Comparison of ENCODE assay signal across 19 cellular contexts in the genomic region with DNA sequence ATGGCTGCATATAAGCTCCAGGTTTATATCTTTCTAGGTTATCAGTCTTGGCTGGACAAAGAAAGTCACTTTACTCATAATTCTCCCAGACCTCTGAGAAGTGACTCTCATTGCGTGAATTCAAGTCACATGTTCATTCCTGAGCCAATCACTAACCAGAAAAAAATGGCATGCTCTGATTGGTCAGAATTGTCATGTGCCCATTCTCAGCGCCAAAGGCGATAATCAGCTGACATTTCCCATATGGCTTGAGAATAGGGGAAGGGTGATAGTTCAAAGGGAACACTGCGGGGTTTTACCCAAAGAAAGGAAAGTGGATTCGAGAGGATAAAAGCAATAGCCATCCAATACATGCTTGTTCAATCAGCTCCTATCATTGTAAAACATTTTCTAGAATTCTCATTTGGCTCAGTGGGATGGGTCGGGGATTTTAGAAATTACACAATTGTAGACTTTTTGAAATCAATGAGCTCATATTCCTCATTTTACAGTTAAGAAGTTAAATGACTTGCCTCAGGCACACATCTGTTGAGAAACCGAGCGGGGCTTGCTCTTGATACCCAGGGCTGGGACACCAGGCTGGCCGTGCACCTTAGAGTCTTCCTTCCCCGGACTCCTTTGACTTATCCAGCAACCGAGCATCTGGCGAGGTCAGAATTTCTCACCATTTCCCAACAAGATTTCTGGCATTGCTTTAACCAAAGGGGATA.
A peak's percentile ranks its signal among the peaks of the same experiment; 100 is the strongest.
DNase-seq lines count a peak whose midpoint lies in the region; ATAC-seq, FAIRE-seq and TF ChIP-seq lines count a peak whose summit lies in the region.
"Had no signal": no experiment of that assay in that cellular context is flagged by ENCODE, and none has a peak within 500 bp of the region (broad histone marks: within the 10 kb centered on the region; RNA-seq: fewer than 3 reads in every experiment).

No MANE protein-coding gene starts in this region.

- H2AFZ ChIP-seq in K562 (ENCODE audit: low read depth, low read length) = no peak overlapping the region; the same call in 1 of the 2 replicates
- no peak overlapping the region for H2AFZ ChIP-seq in keratinocyte (ENCODE audit: control insufficient read depth, low read length)

- H3K27ac Mint-ChIP-seq in stimulated activated naive CD8-positive, alpha-beta T cell treated with anti-CD3 and anti-CD28 coated beads, Interleukin-15, amount 100 ng/mL, for 72 hours = no peak overlapping the region
- H3K27ac Mint-ChIP-seq: CD4-positive, alpha-beta memory T cell; HFFc6 had no signal

- H3K27me3 Mint-ChIP-seq in stimulated activated naive CD8-positive, alpha-beta T cell treated with anti-CD3 and anti-CD28 coated beads, Interleukin-15, amount 100 ng/mL, for 72 hours = peaks cover 8% of the 10 kb centered on the region
- H3K27me3 Mint-ChIP-seq: CD4-positive, alpha-beta memory T cell had no signal

- TF ChIP-seq CTCF in A549 (IDR thresholded peaks at IDR 0.05) (no peak), K562 (IDR thresholded peaks at IDR 0.05 in 2 of 3, conservative IDR thresholded peaks at IDR 0.05 in 1 of 3; ENCODE audit: insufficient read depth in 2 of 3, low read depth in 1 of 3, low read length in 3 of 3) (no peak), keratinocyte (optimal IDR thresholded peaks at IDR 0.05 in 1 of 3, IDR thresholded peaks at IDR 0.05 in 1 of 3, conservative IDR thresholded peaks at IDR 0.05 in 1 of 3; ENCODE audit: extremely low read depth in 1 of 3, insufficient read depth in 2 of 3, low read length in 3 of 3) (no peak), heart left ventricle (IDR thresholded peaks at IDR 0.05) (no peak)

- H3K4me3 ChIP-seq in A549 (no peak overlapping the region), K562 (no peak overlapping the region), keratinocyte (ENCODE audit: control insufficient read depth in 2 of 3, extremely low read depth in 1 of 3, insufficient read depth in 2 of 3, low read depth in 1 of 3, low read length in 3 of 3) (no peak overlapping the region), heart left ventricle (no peak overlapping the region)
- H3K4me3 ChIP-seq: HAP-1 had no signal

- no peak overlapping the region for H3K9ac ChIP-seq in K562 (ENCODE audit: insufficient read depth in 1 of 2, low read depth in 2 of 2, low read length in 2 of 2)
- no peak overlapping the region for H3K9ac ChIP-seq in keratinocyte (ENCODE audit: control insufficient read depth, extremely low read depth, insufficient read depth, low read length)

- H3K36me3 ChIP-seq in K562 (ENCODE audit: control insufficient read depth, insufficient read depth, low read length) (no peaks in the 10 kb centered on the region), keratinocyte (ENCODE audit: control insufficient read depth in 2 of 2, extremely low read depth in 1 of 2, insufficient read depth in 2 of 2, low read length in 2 of 2) (no peaks in the 10 kb centered on the region), heart left ventricle (no peaks in the 10 kb centered on the region)
- H3K36me3 ChIP-seq: BE2C, HAP-1 had no signal

- TF ChIP-seq RAD21 in A549 (conservative IDR thresholded peaks at IDR 0.05 in 1 of 2, IDR thresholded peaks at IDR 0.05 in 1 of 2) = no peak
- no peak for TF ChIP-seq RAD21 in K562 (CRISPR knock-in tag; conservative IDR thresholded peaks at IDR 0.05 in 1 of 2, IDR thresholded peaks at IDR 0.05 in 1 of 2)

- peaks cover 9 to 13% of the 10 kb centered on the region in 2 donors for H3K9me3 Mint-ChIP-seq in stimulated activated naive CD8-positive, alpha-beta T cell treated with anti-CD3 and anti-CD28 coated beads, Interleukin-15, amount 100 ng/mL, for 72 hours
- H3K9me3 Mint-ChIP-seq: HFFc6 had no signal

- no peaks in the 10 kb centered on the region for H3K9me3 ChIP-seq in A549
- H3K9me3 ChIP-seq in K562 (replicated peaks; ENCODE audit: control insufficient read depth, insufficient read depth, low read depth, low read length) = no peaks in the 10 kb centered on the region
- no peaks in the 10 kb centered on the region for H3K9me3 ChIP-seq in keratinocyte (ENCODE audit: control insufficient read depth, low read depth, low read length)
- H3K9me3 ChIP-seq in heart left ventricle = peaks cover 0 to 9% (median 0%) of the 10 kb centered on the region in 12 donors
- H3K9me3 ChIP-seq: HAP-1 had no signal

- 0 out of 3 replicates have a peak, but pooled peaks cover 7% of the 10 kb centered on the region for H3K4me1 ChIP-seq in A549
- no peaks in the 10 kb centered on the region for H3K4me1 ChIP-seq in K562 (replicated peaks in 1 of 2; ENCODE audit: control insufficient read depth in 2 of 2, insufficient read depth in 2 of 2, low read length in 2 of 2)
- no peaks in the 10 kb centered on the region for H3K4me1 ChIP-seq in keratinocyte (ENCODE audit: control insufficient read depth, extremely low read depth, insufficient read depth, low read length)
- H3K4me1 ChIP-seq in heart left ventricle = peaks cover 0 to 13% (median 0%) of the 10 kb centered on the region in 12 donors
- H3K4me1 ChIP-seq: BE2C, HAP-1 had no signal

- H3K27ac ChIP-seq in A549 (no peak overlapping the region), K562 (ENCODE audit: extremely low read depth, low read depth, low read length) (no peak overlapping the region), keratinocyte (ENCODE audit: control insufficient read depth, insufficient read depth, low read length) (no peak overlapping the region), heart left ventricle (no peak overlapping the region)
- H3K27ac ChIP-seq: C4-2B had no signal

- no peak for DNase-seq in A549 (ENCODE audit: low read depth in 1 of 2, low spot score in 1 of 2)
- peak; percentile 50 for DNase-seq in NAMALWA (ENCODE audit: low spot score)
- DNase-seq in K562 (ENCODE audit: extremely low read depth in 1 of 4, low spot score in 3 of 4) = peak; percentile 14 to 56 (median 46)
- no peak for DNase-seq in keratinocyte (ENCODE audit: low read depth, low spot score)
- DNase-seq in iPS-NIHi11 (ENCODE audit: low spot score) = no peak
- no peak for DNase-seq in heart left ventricle
- DNase-seq in stimulated activated CD4-positive, alpha-beta T cell treated with anti-CD3 and anti-CD28 coated beads, Interleukin-12 subunit alpha, Interleukin-12 subunit beta, amount 100 ng/mL, for 4 hours = no peak
- DNase-seq in stimulated activated naive CD8-positive, alpha-beta T cell treated with anti-CD3 and anti-CD28 coated beads, Interleukin-15, amount 100 ng/mL, for 72 hours = no peak
- DNase-seq: BE2C; CD4-positive, alpha-beta memory T cell; DMS79 treated with DMSO at 0.1 percent for 48 hours; EL; GOT3; HFFc6; KG1 had no signal

- no peak for TF ChIP-seq POLR2A in A549 (IDR thresholded peaks at IDR 0.05; ENCODE audit: low read length)
- no peak for TF ChIP-seq POLR2A in K562 (conservative IDR thresholded peaks at IDR 0.05)
- TF ChIP-seq POLR2A in heart left ventricle (IDR thresholded peaks at IDR 0.05) = no peak

- ATAC-seq in A549 = no peak
- peak; percentile 61 for ATAC-seq in K562
- no peak for ATAC-seq in heart left ventricle
- ATAC-seq in stimulated activated naive CD8-positive, alpha-beta T cell treated with anti-CD3 and anti-CD28 coated beads, Interleukin-15, amount 100 ng/mL, for 72 hours = no peak

- no peaks in the 10 kb centered on the region for H3K27me3 ChIP-seq in K562 (ENCODE audit: control insufficient read depth in 2 of 2, insufficient read depth in 2 of 2, low read length in 2 of 2)
- no peaks in the 10 kb centered on the region for H3K27me3 ChIP-seq in keratinocyte (ENCODE audit: control insufficient read depth, extremely low read depth, insufficient read depth, low read length)
- H3K27me3 ChIP-seq in heart left ventricle = no peaks in the 10 kb centered on the region
- H3K27me3 ChIP-seq: BE2C had no signal

- H3K4me2 ChIP-seq in A549 (no peak overlapping the region), K562 (ENCODE audit: insufficient read depth, low read length) (no peak overlapping the region), keratinocyte (ENCODE audit: control insufficient read depth, extremely low read depth, insufficient read depth, low read depth, low read length) (no peak overlapping the region)

- in situ Hi-C loops in K562 (cut with MboI) = no loop called here

- no peak for FAIRE-seq in A549 (lab: Jason Lieb, UNC)
- FAIRE-seq in K562 (lab: Jason Lieb, UNC) = no peak
- FAIRE-seq in keratinocyte (lab: Jason Lieb, UNC) = peak; percentile 32
- FAIRE-seq: G401.6, GM12891 had no signal

- H3K4me3 Mint-ChIP-seq in stimulated activated naive CD8-positive, alpha-beta T cell treated with anti-CD3 and anti-CD28 coated beads, Interleukin-15, amount 100 ng/mL, for 72 hours = no peak overlapping the region
- H3K4me3 Mint-ChIP-seq: CD4-positive, alpha-beta memory T cell; HFFc6 had no signal

- H3K4me1 Mint-ChIP-seq in stimulated activated naive CD8-positive, alpha-beta T cell treated with anti-CD3 and anti-CD28 coated beads, Interleukin-15, amount 100 ng/mL, for 72 hours = no peaks in the 10 kb centered on the region
- H3K4me1 Mint-ChIP-seq: CD4-positive, alpha-beta memory T cell had no signal

- H3K79me2 ChIP-seq in K562 (ENCODE audit: control insufficient read depth, insufficient read depth, low read length) = no peaks in the 10 kb centered on the region
- no peaks in the 10 kb centered on the region for H3K79me2 ChIP-seq in keratinocyte (ENCODE audit: control insufficient read depth, insufficient read depth, low read length)

- dilution Hi-C loops in keratinocyte (cut with MboI; ENCODE audit: extremely low pct_ligation_motif_present, low sequenced_read_pairs) = no loop called here

- POLR2A ChIA-PET in A549 (lab: Yijun Ruan, JAX) = no interaction called here
- POLR2A ChIA-PET in K562 (lab: Yijun Ruan, JAX) = interaction anchor here (0.6 to 0.9 kb wide), 2 partner anchors 12 to 41 kb away, joined by 3 read pairs; no protein-coding TSS in a partner anchor

- intact Hi-C loops in K562 (cut with micrococcal nuclease) = no loop called here
- intact Hi-C loops in heart left ventricle (cut with DNase I) = loop anchor here in 1 of 10 donors (5.0 kb wide), 1 partner anchor 456 kb away; the partner anchor contains the start of gene TBX3

- H4K20me1 ChIP-seq in K562 (replicated peaks; ENCODE audit: control insufficient read depth, insufficient read depth, low read length) (no peaks in the 10 kb centered on the region), keratinocyte (ENCODE audit: control insufficient read depth, extremely low read depth, insufficient read depth, low read length) (no peaks in the 10 kb centered on the region)

- CTCF ChIA-PET in A549 (lab: Yijun Ruan, JAX) (interaction anchor here (0.6 kb wide), 1 partner anchor 42 kb away, joined by 3 read pairs; no protein-coding TSS in a partner anchor), K562 (lab: Yijun Ruan, JAX; ENCODE audit: low intra/inter-chr PET ratio) (no interaction called here)

- no TSS peak for BruUV-seq in K562 (replicated peaks; lab: Mats Ljungman, UMichigan)

- H3K9me1 ChIP-seq in K562 (ENCODE audit: control insufficient read depth, insufficient read depth, low read length) (no peaks in the 10 kb centered on the region), keratinocyte (ENCODE audit: control insufficient read depth, extremely low read depth, insufficient read depth, low read length) (no peaks in the 10 kb centered on the region)

- TF ChIP-seq EP300 in A549 (IDR thresholded peaks at IDR 0.05) = no peak
- TF ChIP-seq EP300 in K562 (IDR thresholded peaks at IDR 0.05; ENCODE audit: low read length) = no peak

- 67% methylated on average over 12 of the region's 12 CpGs for WGBS in A549 (ENCODE audit: missing lambda C conversion rate)
- WGBS in K562 (ENCODE audit: insufficient coverage, low coverage, missing lambda C conversion rate) = 4% methylated on average over 12 of the region's 12 CpGs
- 84 to 92% (median 89%) methylated on average over 12 of the region's 12 CpGs for WGBS in heart left ventricle, 4 donors

Comparison
In these comparisons a context has a peak if more than half of its experiments do, and no peak if none do; other contexts are left out.
1. DNase-seq: peak in NAMALWA (single experiment) and K562 (4 of 4); none in A549 (0 of 2), keratinocyte (single experiment), iPS-NIHi11 (single experiment), heart left ventricle (0 of 5), stimulated activated CD4-positive, alpha-beta T cell treated with anti-CD3 and anti-CD28 coated beads, Interleukin-12 subunit alpha, Interleukin-12 subunit beta, amount 100 ng/mL, for 4 hours (single experiment) and stimulated activated naive CD8-positive, alpha-beta T cell treated with anti-CD3 and anti-CD28 coated beads, Interleukin-15, amount 100 ng/mL, for 72 hours (0 of 2).
2. Of the 35 proteins assayed by ChIP-seq in both K562 and A549: peak only in K562: none; only in A549: none; in both: USF2; in neither: 34.